ENCODE assay signal across 1 cellular context in genomic region chr18:48990497-48991298, GRCh38.
A peak's percentile ranks its signal among the peaks of the same experiment; 100 is the strongest.
TF ChIP-seq lines count a peak whose summit lies in the region.

No MANE protein-coding gene starts in this region.

TF ChIP-seq in HepG2, 621 proteins besides CTCF, POLR2A, EP300 and RAD21 (continued from another document and continues in another):
- no peak for TF ChIP-seq IRX3 (CRISPR knock-in tag; IDR thresholded peaks at IDR 0.05; ENCODE audit: borderline replicate concordance, low read depth)
- TF ChIP-seq MZF1 (CRISPR knock-in tag; IDR thresholded peaks at IDR 0.05; ENCODE audit: borderline replicate concordance): 0 out of 2 replicates have a peak, but pooled peaks have one; percentile 42
- no peak for TF ChIP-seq ZNF264 (CRISPR knock-in tag; IDR thresholded peaks at IDR 0.05)
- TF ChIP-seq, protein P1, sequence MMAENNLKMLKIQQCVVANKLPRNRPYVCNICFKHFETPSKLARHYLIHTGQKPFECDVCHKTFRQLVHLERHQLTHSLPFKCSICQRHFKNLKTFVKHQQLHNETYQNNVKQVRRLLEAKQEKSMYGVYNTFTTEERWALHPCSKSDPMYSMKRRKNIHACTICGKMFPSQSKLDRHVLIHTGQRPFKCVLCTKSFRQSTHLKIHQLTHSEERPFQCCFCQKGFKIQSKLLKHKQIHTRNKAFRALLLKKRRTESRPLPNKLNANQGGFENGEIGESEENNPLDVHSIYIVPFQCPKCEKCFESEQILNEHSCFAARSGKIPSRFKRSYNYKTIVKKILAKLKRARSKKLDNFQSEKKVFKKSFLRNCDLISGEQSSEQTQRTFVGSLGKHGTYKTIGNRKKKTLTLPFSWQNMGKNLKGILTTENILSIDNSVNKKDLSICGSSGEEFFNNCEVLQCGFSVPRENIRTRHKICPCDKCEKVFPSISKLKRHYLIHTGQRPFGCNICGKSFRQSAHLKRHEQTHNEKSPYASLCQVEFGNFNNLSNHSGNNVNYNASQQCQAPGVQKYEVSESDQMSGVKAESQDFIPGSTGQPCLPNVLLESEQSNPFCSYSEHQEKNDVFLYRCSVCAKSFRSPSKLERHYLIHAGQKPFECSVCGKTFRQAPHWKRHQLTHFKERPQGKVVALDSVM (CRISPR knock-in tag; IDR thresholded peaks at IDR 0.05): peak; percentile 78
- TF ChIP-seq SIN3B (IDR thresholded peaks at IDR 0.05; ENCODE audit: low read length): no peak
- TF ChIP-seq GPN1 (CRISPR knock-in tag; IDR thresholded peaks at IDR 0.05; ENCODE audit: borderline replicate concordance): no peak
- TF ChIP-seq FLYWCH1 (CRISPR knock-in tag; IDR thresholded peaks at IDR 0.05): no peak
- TF ChIP-seq NKX3-1 (CRISPR knock-in tag; IDR thresholded peaks at IDR 0.05): no peak
- no peak for TF ChIP-seq ZBTB25 (CRISPR knock-in tag; IDR thresholded peaks at IDR 0.05)
- TF ChIP-seq MIER2 (CRISPR knock-in tag; IDR thresholded peaks at IDR 0.05): peak; percentile 21; the same call in 1 of the 2 replicates
- no peak for TF ChIP-seq NONO (IDR thresholded peaks at IDR 0.05)
- TF ChIP-seq NONO (CRISPR knock-in tag; conservative IDR thresholded peaks at IDR 0.05): no peak
- TF ChIP-seq SRY (CRISPR knock-in tag; IDR thresholded peaks at IDR 0.05): 0 out of 2 replicates have a peak, but pooled peaks have one; percentile 69
- no peak for TF ChIP-seq ZNF3 (CRISPR knock-in tag; IDR thresholded peaks at IDR 0.05)
- TF ChIP-seq, protein P2, sequence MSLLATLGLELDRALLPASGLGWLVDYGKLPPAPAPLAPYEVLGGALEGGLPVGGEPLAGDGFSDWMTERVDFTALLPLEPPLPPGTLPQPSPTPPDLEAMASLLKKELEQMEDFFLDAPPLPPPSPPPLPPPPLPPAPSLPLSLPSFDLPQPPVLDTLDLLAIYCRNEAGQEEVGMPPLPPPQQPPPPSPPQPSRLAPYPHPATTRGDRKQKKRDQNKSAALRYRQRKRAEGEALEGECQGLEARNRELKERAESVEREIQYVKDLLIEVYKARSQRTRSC (CRISPR knock-in tag; IDR thresholded peaks at IDR 0.05; ENCODE audit: low read depth): no peak
- no peak for TF ChIP-seq ZBTB43 (CRISPR knock-in tag; conservative IDR thresholded peaks at IDR 0.05)
- TF ChIP-seq ZNF326 (CRISPR knock-in tag; IDR thresholded peaks at IDR 0.05; ENCODE audit: borderline replicate concordance): no peak
- TF ChIP-seq HNRNPUL1 (IDR thresholded peaks at IDR 0.05; ENCODE audit: low read depth, low read length): no peak
- no peak for TF ChIP-seq RFXAP (CRISPR knock-in tag; IDR thresholded peaks at IDR 0.05; ENCODE audit: borderline replicate concordance)
- TF ChIP-seq ZNF275 (CRISPR knock-in tag; IDR thresholded peaks at IDR 0.05; ENCODE audit: borderline replicate concordance): no peak
- no peak for TF ChIP-seq NR2F6 (IDR thresholded peaks at IDR 0.05)
- peak; percentile 53; the same call in 1 of the 2 replicates for TF ChIP-seq NR2F6 (CRISPR knock-in tag; IDR thresholded peaks at IDR 0.05)
- no peak for TF ChIP-seq MLX (CRISPR knock-in tag; IDR thresholded peaks at IDR 0.05)
- TF ChIP-seq CREB1 (IDR thresholded peaks at IDR 0.05): 0 out of 2 replicates have a peak, but pooled peaks have one; percentile 22
- TF ChIP-seq CREB1 (CRISPR knock-in tag; IDR thresholded peaks at IDR 0.05): no peak
- no peak for TF ChIP-seq TP53 (CRISPR knock-in tag; conservative IDR thresholded peaks at IDR 0.05)
- no peak for TF ChIP-seq POLR2G (IDR thresholded peaks at IDR 0.05; ENCODE audit: low read depth, low read length)
- TF ChIP-seq MED8 (CRISPR knock-in tag; IDR thresholded peaks at IDR 0.05; ENCODE audit: insufficient replicate concordance): no peak
- no peak for TF ChIP-seq NFKB2 (CRISPR knock-in tag; IDR thresholded peaks at IDR 0.05; ENCODE audit: borderline replicate concordance)
- no peak for TF ChIP-seq SAFB2 (CRISPR knock-in tag; IDR thresholded peaks at IDR 0.05; ENCODE audit: borderline replicate concordance, low read depth)
- no peak for TF ChIP-seq ZNF776 (CRISPR knock-in tag; IDR thresholded peaks at IDR 0.05)
- TF ChIP-seq ZNF629 (CRISPR knock-in tag; conservative IDR thresholded peaks at IDR 0.05): no peak
- TF ChIP-seq DNMT1 (CRISPR knock-in tag; IDR thresholded peaks at IDR 0.05): no peak
- peak; percentile 67; the same call in 1 of the 2 replicates for TF ChIP-seq TBX2 (CRISPR knock-in tag; IDR thresholded peaks at IDR 0.05; ENCODE audit: borderline replicate concordance)
- TF ChIP-seq ZIK1 (CRISPR knock-in tag; IDR thresholded peaks at IDR 0.05; ENCODE audit: borderline replicate concordance, low read depth): no peak
- TF ChIP-seq DMAP1 (CRISPR knock-in tag; IDR thresholded peaks at IDR 0.05): no peak
- 0 out of 2 replicates have a peak, but pooled peaks have one; percentile 30 for TF ChIP-seq ZNF598 (CRISPR knock-in tag; IDR thresholded peaks at IDR 0.05; ENCODE audit: borderline replicate concordance)
- TF ChIP-seq ZNF124 (CRISPR knock-in tag; IDR thresholded peaks at IDR 0.05): no peak
- TF ChIP-seq REPIN1 (CRISPR knock-in tag; IDR thresholded peaks at IDR 0.05; ENCODE audit: borderline replicate concordance, low read depth): no peak
- no peak for TF ChIP-seq CREM (IDR thresholded peaks at IDR 0.05)
- TF ChIP-seq CREM (CRISPR knock-in tag; IDR thresholded peaks at IDR 0.05): no peak
- TF ChIP-seq ZNF660 (CRISPR knock-in tag; IDR thresholded peaks at IDR 0.05; ENCODE audit: borderline replicate concordance, low read depth): no peak
- no peak for TF ChIP-seq ZNF878 (CRISPR knock-in tag; IDR thresholded peaks at IDR 0.05)
- no peak for TF ChIP-seq STAT6 (CRISPR knock-in tag; IDR thresholded peaks at IDR 0.05; ENCODE audit: borderline replicate concordance)
- TF ChIP-seq ZBTB7B (CRISPR knock-in tag; IDR thresholded peaks at IDR 0.05): peak; percentile 80; the same call in 1 of the 2 replicates
- 0 out of 2 replicates have a peak, but pooled peaks have one; percentile 31 for TF ChIP-seq ZNF788 (CRISPR knock-in tag; IDR thresholded peaks at IDR 0.05; ENCODE audit: borderline replicate concordance)
- no peak for TF ChIP-seq ZNF484 (CRISPR knock-in tag; IDR thresholded peaks at IDR 0.05; ENCODE audit: borderline replicate concordance, low read depth)
- no peak for TF ChIP-seq ZNF318 (CRISPR knock-in tag; IDR thresholded peaks at IDR 0.05)
- no peak for TF ChIP-seq THYN1 (CRISPR knock-in tag; IDR thresholded peaks at IDR 0.05; ENCODE audit: borderline replicate concordance, low read depth)
- no peak for TF ChIP-seq GATA4 (IDR thresholded peaks at IDR 0.05; ENCODE audit: borderline replicate concordance, low read depth)
- TF ChIP-seq SALL2 (CRISPR knock-in tag; IDR thresholded peaks at IDR 0.05): no peak
- peak; percentile 26; the same call in 1 of the 2 replicates for TF ChIP-seq MEF2D (CRISPR knock-in tag; IDR thresholded peaks at IDR 0.05)
